1 cellular context compared by ENCODE assay signal in genomic region chr10:31774928-31775668, GRCh38.
TF ChIP-seq lines count a peak whose summit lies in the region.

No MANE protein-coding gene starts in this region.

TF ChIP-seq in H1, 55 proteins besides CTCF, POLR2A, EP300 and RAD21:
- TF ChIP-seq CREB1 (IDR thresholded peaks at IDR 0.05) (no peak), BRCA1 (IDR thresholded peaks at IDR 0.05; ENCODE audit: low read depth, low read length) (no peak), MAFK (IDR thresholded peaks at IDR 0.05; ENCODE audit: low read depth, low read length) (no peak), SIRT6 (IDR thresholded peaks at IDR 0.05; ENCODE audit: low read length) (no peak), CEBPB (IDR thresholded peaks at IDR 0.05; ENCODE audit: low read depth, low read length) (no peak)
